18 cellular contexts compared by ENCODE assay signal in the genomic region with DNA sequence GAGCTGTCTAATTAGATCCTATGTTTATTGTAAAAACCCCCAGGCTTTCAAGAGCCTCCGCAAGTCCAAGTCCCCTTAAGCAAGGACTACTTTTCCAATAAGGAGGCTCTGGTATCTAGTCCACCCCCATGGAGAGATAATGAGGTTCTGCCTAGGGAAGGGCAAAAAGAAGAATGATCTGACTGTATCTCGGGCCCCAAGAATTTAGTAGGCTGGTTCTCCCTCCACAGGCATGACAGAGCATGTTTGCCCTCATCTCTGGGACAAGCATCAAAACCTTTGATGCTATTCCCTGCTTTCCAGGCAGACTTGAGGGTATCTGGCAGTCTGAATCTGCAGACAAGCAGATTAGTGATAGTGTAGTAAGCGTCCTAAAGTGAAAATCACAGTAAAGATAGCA.
"Had no signal": no experiment of that assay in that cellular context is flagged by ENCODE, and none has a peak within 500 bp of the region (broad histone marks: within the 10 kb centered on the region; RNA-seq: fewer than 3 reads in every experiment).

No MANE protein-coding gene starts in this region.

- H3K27ac ChIP-seq: HL-60 had no signal

- H3K9ac ChIP-seq: SK-N-SH had no signal

- H3K4me2 ChIP-seq: SK-N-SH had no signal

- DNase-seq: IMR-90, Karpas-422, KG1, MM.1S, NCI-H1092 treated with DMSO at 0.1 percent for 48 hours, NCI-H1436, NCI-H187, NCI-H2029, NCI-H2081 treated with DMSO at 0.1 percent for 48 hours, NCI-H2227 treated with DMSO at 0.1 percent for 48 hours, NCI-H524 treated with DMSO at 0.1 percent for 48 hours, NCI-H69, NCI-H774, Right ventricle myocardium superior, RPMI8226, SK-N-SH, SW 1271 had no signal

- H3K9me3 ChIP-seq: SK-N-SH had no signal
